17 cellular contexts compared by ENCODE assay signal in genomic region chr7:132425920-132426319, GRCh38.
"Had no signal": no experiment of that assay in that cellular context is flagged by ENCODE, and none has a peak within 500 bp of the region (broad histone marks: within the 10 kb centered on the region; RNA-seq: fewer than 3 reads in every experiment).

No MANE protein-coding gene starts in this region.

- H3K27me3 ChIP-seq: breast epithelium, esophagus muscularis mucosa, neutrophil, right lobe of liver, upper lobe of right lung had no signal

- H3K4me1 Mint-ChIP-seq: stimulated activated naive B cell treated with anti-CD40 and anti-IgM and Interleukin-4, amounts not matched to agents 10 μg/mL and 1 μg/mL and 100 μg/mL, for 72 hours had no signal

- H3K4me2 ChIP-seq: SK-N-SH had no signal

- H3K4me3 Mint-ChIP-seq: activated T-helper 17 cell treated with anti-CD3 and anti-CD28 coated beads, Interleukin-2, amount 50 U/mL, for 72 hours; immature natural killer cell; stimulated activated naive B cell treated with anti-CD40 and anti-IgM and Interleukin-4, amounts not matched to agents 10 μg/mL and 1 μg/mL and 100 μg/mL, for 72 hours had no signal

- H3K27ac ChIP-seq: breast epithelium, esophagus muscularis mucosa, neutrophil, right lobe of liver, upper lobe of right lung, WERI-Rb-1 had no signal

- H3K27ac Mint-ChIP-seq: activated T-helper 17 cell treated with anti-CD3 and anti-CD28 coated beads, Interleukin-2, amount 50 U/mL, for 72 hours; stimulated activated naive B cell treated with anti-CD40 and anti-IgM and Interleukin-4, amounts not matched to agents 10 μg/mL and 1 μg/mL and 100 μg/mL, for 72 hours had no signal

- H3K36me3 Mint-ChIP-seq: stimulated activated naive B cell treated with anti-CD40 and anti-IgM and Interleukin-4, amounts not matched to agents 10 μg/mL and 1 μg/mL and 100 μg/mL, for 72 hours had no signal

- DNase-seq: activated CD4-positive, alpha-beta T cell treated with anti-CD3 and anti-CD28 coated beads for 4 hours; activated CD8-positive, alpha-beta memory T cell treated with anti-CD3 and anti-CD28 coated beads for 24 hours; activated naive CD4-positive, alpha-beta T cell treated with anti-CD3 and anti-CD28 coated beads, Interleukin-2, amount 50 U/mL, for 16 hours; glutamatergic neuron; immature natural killer cell; left cardiac atrium; right lobe of liver; SK-N-SH; stimulated activated naive B cell treated with anti-CD40 and anti-IgM and Interleukin-4, amounts not matched to agents 10 μg/mL and 1 μg/mL and 100 μg/mL, for 72 hours; substantia nigra; T-helper 1 cell; upper lobe of right lung; WERI-Rb-1 had no signal

- H3K4me1 ChIP-seq: breast epithelium, upper lobe of right lung had no signal

- H3K9ac ChIP-seq: SK-N-SH had no signal

- ATAC-seq: activated T-helper 17 cell treated with anti-CD3 and anti-CD28 coated beads, Interleukin-2, amount 50 U/mL, for 72 hours; left cardiac atrium; right lobe of liver; stimulated activated naive B cell treated with anti-CD40 and anti-IgM and Interleukin-4, amounts not matched to agents 10 μg/mL and 1 μg/mL and 100 μg/mL, for 72 hours; upper lobe of right lung had no signal

- H3K27me3 Mint-ChIP-seq: stimulated activated naive B cell treated with anti-CD40 and anti-IgM and Interleukin-4, amounts not matched to agents 10 μg/mL and 1 μg/mL and 100 μg/mL, for 72 hours had no signal

- H3K4me3 ChIP-seq: breast epithelium, esophagus muscularis mucosa, right lobe of liver, upper lobe of right lung had no signal

- H3K9me2 ChIP-seq: SK-N-SH had no signal

- H3K9me3 ChIP-seq: breast epithelium, esophagus muscularis mucosa, neutrophil, right lobe of liver, SK-N-SH, upper lobe of right lung had no signal

- H3K36me3 ChIP-seq: breast epithelium, esophagus muscularis mucosa, neutrophil, right lobe of liver, upper lobe of right lung, WERI-Rb-1 had no signal
